10 cellular contexts compared by ENCODE assay signal in genomic region chr5:103393131-103393754, GRCh38.
DNase-seq lines count a peak whose midpoint lies in the region; ATAC-seq and TF ChIP-seq lines count a peak whose summit lies in the region.
"Had no signal": no experiment of that assay in that cellular context is flagged by ENCODE, and none has a peak within 500 bp of the region (broad histone marks: within the 10 kb centered on the region; RNA-seq: fewer than 3 reads in every experiment).

No MANE protein-coding gene starts in this region.

- no peaks in the 10 kb centered on the region for H3K79me2 ChIP-seq in GM23338 (replicated peaks; ENCODE audit: insufficient read depth)
- no peaks in the 10 kb centered on the region for H3K79me2 ChIP-seq in SK-N-SH (ENCODE audit: insufficient read depth)

- peak; percentile 75 for DNase-seq in GM23338 (ENCODE audit: low spot score)
- no peak for DNase-seq in SK-N-SH
- DNase-seq in fibroblast of pulmonary artery (ENCODE audit: low read depth) = peak; percentile 89
- DNase-seq in psoas muscle = no peak
- no peak for DNase-seq in NCI-H1092 (lab: John Stamatoyannopoulos, UW)
- DNase-seq in DMS153 (lab: John Stamatoyannopoulos, UW) = no peak
- DNase-seq: NCI-H1436, T-helper 9 cell had no signal

- no peak for TF ChIP-seq EP300 in SK-N-SH (IDR thresholded peaks at IDR 0.05; ENCODE audit: borderline replicate concordance in 1 of 2, low read depth in 1 of 2, low read length in 1 of 2)

- ATAC-seq in GM23338 = peak; percentile 91
- peak in 3 of 4 donors; percentile 50 to 77 (median 73) for ATAC-seq in psoas muscle
- ATAC-seq in GM18858 (IDR thresholded peaks at IDR 0.05; ENCODE audit: unreplicated experiment) = no peak
- no peak for ATAC-seq in GM21526 (IDR thresholded peaks at IDR 0.05; ENCODE audit: low FRiP score, unreplicated experiment)

- 43% methylated on average over 4 of the region's 4 CpGs for WGBS in SK-N-SH (ENCODE audit: low lambda C conversion rate)
- WGBS in psoas muscle, 3 donors = 19 to 22% (median 19%) methylated on average over 4 of the region's 4 CpGs

- H3K36me3 ChIP-seq in GM23338 (ENCODE audit: insufficient read depth) (no peaks in the 10 kb centered on the region), SK-N-SH (replicated peaks in 1 of 2; ENCODE audit: control insufficient read depth in 1 of 2, insufficient read depth in 2 of 2, low read length in 1 of 2) (no peaks in the 10 kb centered on the region), psoas muscle (ENCODE audit: insufficient read depth in 1 of 2, low read depth in 1 of 2) (no peaks in the 10 kb centered on the region)

- H3K4me1 Mint-ChIP-seq in GM23338 = peaks cover 43% of the 10 kb centered on the region

- H3K27me3 ChIP-seq in GM23338 (ENCODE audit: insufficient read depth) (no peaks in the 10 kb centered on the region), SK-N-SH (ENCODE audit: insufficient read depth) (no peaks in the 10 kb centered on the region), psoas muscle (ENCODE audit: insufficient read depth in 3 of 3, low read length in 2 of 3) (no peaks in the 10 kb centered on the region)

- POLR2A ChIA-PET in SK-N-SH (lab: Yijun Ruan, JAX) = no interaction called here

- intact Hi-C loops in psoas muscle (cut with DNase I) = loop anchor here in 1 of 2 donors (5.0 kb wide), 1 partner anchor 84 kb away; no protein-coding TSS in a partner anchor

- no peaks in the 10 kb centered on the region for H3K9me3 Mint-ChIP-seq in GM23338

- no peaks in the 10 kb centered on the region for H3K36me3 Mint-ChIP-seq in GM23338 (ENCODE audit: low read depth)

- TF ChIP-seq CTCF in GM23338 (conservative IDR thresholded peaks at IDR 0.05; ENCODE audit: low read depth in 2 of 2) = peak; percentile 31 to 34; a peak in 3 of 4 replicates
- peak; percentile 51 for TF ChIP-seq CTCF in SK-N-SH (IDR thresholded peaks at IDR 0.05)
- TF ChIP-seq CTCF in fibroblast of pulmonary artery (IDR thresholded peaks at IDR 0.05; ENCODE audit: low read length, missing control alignments) = peak; percentile 9
- TF ChIP-seq CTCF in psoas muscle (IDR thresholded peaks at IDR 0.05) = peak; percentile 26

- no peak overlapping the region for H3K27ac Mint-ChIP-seq in GM23338

- H2AFZ ChIP-seq in GM23338 (peak overlapping the region; percentile 94), SK-N-SH (ENCODE audit: low read depth) (peak overlapping the region; percentile 57; the same call in 1 of the 2 replicates)

- H4K20me1 ChIP-seq in GM23338 (replicated peaks; ENCODE audit: insufficient read depth) (no peaks in the 10 kb centered on the region), SK-N-SH (ENCODE audit: insufficient read depth) (no peaks in the 10 kb centered on the region)

- H3K27ac ChIP-seq in GM23338 (ENCODE audit: low read depth) (peak overlapping the region; percentile 41; the same call in 1 of the 2 replicates), SK-N-SH (ENCODE audit: low read depth in 2 of 2, low read length in 1 of 2) (peak overlapping the region; percentile 58 to 78), psoas muscle (peak overlapping the region; percentile 41)

- CTCF ChIA-PET in SK-N-SH (lab: Yijun Ruan, JAX) = interaction anchor here (0.6 to 1.4 kb wide), 8 partner anchors 9 to 259 kb away, joined by 3 to 5 read pairs (median 3); no protein-coding TSS in a partner anchor

- peak; percentile 36 for TF ChIP-seq RAD21 in SK-N-SH (IDR thresholded peaks at IDR 0.05; ENCODE audit: low read length)

- H3K9me3 ChIP-seq in SK-N-SH (no peaks in the 10 kb centered on the region), psoas muscle (no peaks in the 10 kb centered on the region)

- peaks cover 16% of the 10 kb centered on the region for H3K4me1 ChIP-seq in GM23338 (ENCODE audit: insufficient read depth)
- peaks cover 9 to 18% of the 10 kb centered on the region in 2 experiments; a peak in 3 of 4 replicates for H3K4me1 ChIP-seq in SK-N-SH (ENCODE audit: control insufficient read depth in 1 of 2, insufficient read depth in 2 of 2, low read depth in 1 of 2, low read length in 1 of 2)
- H3K4me1 ChIP-seq in psoas muscle = peaks cover 7% of the 10 kb centered on the region

- peaks cover 2% of the 10 kb centered on the region for H3K27me3 Mint-ChIP-seq in GM23338 (ENCODE audit: insufficient read depth, low read depth, poor library complexity)

- no peak overlapping the region for H3K9ac ChIP-seq in SK-N-SH

- no peaks in the 10 kb centered on the region for H3F3A ChIP-seq in GM23338 (replicated peaks; ENCODE audit: low read depth)
- peaks cover 9% of the 10 kb centered on the region for H3F3A ChIP-seq in SK-N-SH (replicated peaks; ENCODE audit: insufficient read depth)

- H3K4me3 ChIP-seq in GM23338 (no peak overlapping the region), SK-N-SH (ENCODE audit: low read depth in 2 of 2, low read length in 1 of 2) (no peak overlapping the region), fibroblast of pulmonary artery (replicated peaks; ENCODE audit: low read depth, low read length) (no peak overlapping the region), psoas muscle (no peak overlapping the region)

- H3K9me2 ChIP-seq in GM23338 (ENCODE audit: insufficient read depth) (peaks cover 3% of the 10 kb centered on the region; the same call in 1 of the 2 replicates), SK-N-SH (no peaks in the 10 kb centered on the region)

- H3K4me2 ChIP-seq in GM23338 (peak overlapping the region; percentile 60), SK-N-SH (peak overlapping the region; percentile 5; the same call in 1 of the 2 replicates)

- no peak overlapping the region for H3K4me3 Mint-ChIP-seq in GM23338

TF ChIP-seq in GM23338, 12 proteins besides CTCF, POLR2A, EP300 and RAD21 (continues in another document):
- TF ChIP-seq NANOG (IDR thresholded peaks at IDR 0.05; ENCODE audit: borderline replicate concordance) = no peak

TF ChIP-seq in SK-N-SH, 30 proteins besides CTCF, POLR2A, EP300 and RAD21:
- TF ChIP-seq SIN3A (IDR thresholded peaks at IDR 0.05; ENCODE audit: borderline replicate concordance, low read depth, low read length) (no peak), SMC3 (IDR thresholded peaks at IDR 0.05; ENCODE audit: low read depth, low read length) (peak; percentile 7; the same call in 1 of the 2 replicates), PBX3 (IDR thresholded peaks at IDR 0.05) (peak; percentile 44), TCF12 (IDR thresholded peaks at IDR 0.05) (peak; percentile 71), POLR2AphosphoS5 (IDR thresholded peaks at IDR 0.05; ENCODE audit: low read depth, low read length) (no peak)

Comparison
In these comparisons a context has a peak if more than half of its experiments do, and no peak if none do; other contexts are left out.
1. ATAC-seq: peak in GM23338 (single experiment) and psoas muscle (3 of 4); none in GM18858 (single experiment) and GM21526 (single experiment).
2. DNase-seq: peak in GM23338 (single experiment) and fibroblast of pulmonary artery (single experiment); none in SK-N-SH (single experiment), psoas muscle (0 of 2), NCI-H1092 (single experiment) and DMS153 (single experiment).
3. Peak in every context shown above with its lines, with median percentiles within 50 percentile points of each other: H3K27ac ChIP-seq and CTCF ChIP-seq.